Comparison of ENCODE assay signal across 8 cellular contexts in the genomic region with DNA sequence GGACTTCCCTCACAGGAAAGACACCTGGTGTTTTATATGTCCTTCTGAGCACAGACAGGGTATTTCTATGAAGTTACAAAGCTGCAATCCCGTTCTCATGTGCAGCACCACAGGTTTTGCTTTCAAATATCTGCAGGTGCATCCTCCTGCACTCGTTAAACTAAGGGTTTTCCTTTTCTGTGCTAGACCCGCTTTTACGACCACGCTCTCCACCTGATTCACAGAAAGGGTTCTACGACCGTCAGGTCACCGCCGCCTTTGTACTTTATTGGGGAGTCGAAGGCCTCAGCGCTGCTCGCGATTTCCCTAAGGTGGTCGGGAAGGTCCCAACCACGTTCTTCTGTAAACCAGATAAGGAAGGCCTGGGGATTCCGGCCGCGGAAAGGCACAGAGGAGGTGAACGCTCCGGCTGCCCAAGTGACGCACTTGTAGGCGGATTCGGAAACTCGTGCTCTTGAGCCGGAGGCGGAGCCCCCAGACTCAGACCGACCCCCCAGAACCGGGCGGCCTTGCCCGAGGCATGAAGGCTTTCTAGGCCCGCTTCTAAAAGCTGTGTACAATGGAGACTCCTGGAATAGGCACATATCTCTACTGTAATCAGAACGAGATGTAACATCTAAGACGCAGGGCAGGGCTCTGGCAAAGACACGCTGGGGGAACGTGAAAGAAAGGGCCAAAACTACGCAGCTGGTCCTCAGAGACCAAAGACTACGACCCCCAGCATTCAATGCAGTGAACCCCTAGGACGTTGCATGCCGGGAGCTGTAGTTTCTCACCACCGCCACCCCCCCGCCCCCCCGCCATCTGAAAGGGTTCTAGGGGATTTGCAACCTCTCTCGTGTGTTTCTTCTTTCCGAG. TPM values are rescaled to one million over a fixed set of nuclear protein-coding genes. Genes with fewer than 3 reads are reported as not detected.
A peak's percentile ranks its signal among the peaks of the same experiment; 100 is the strongest.
DNase-seq lines count a peak whose midpoint lies in the region; ATAC-seq, FAIRE-seq and TF ChIP-seq lines count a peak whose summit lies in the region.

No MANE protein-coding gene starts in this region.

- no peak for TF ChIP-seq CTCF in GM12865 (IDR thresholded peaks at IDR 0.05; ENCODE audit: insufficient read depth, low read depth, low read length, missing control alignments)
- TF ChIP-seq CTCF in hepatocyte (IDR thresholded peaks at IDR 0.05; ENCODE audit: poor library complexity), result no peak

- ATAC-seq in HG02970 (IDR thresholded peaks at IDR 0.05; ENCODE audit: low FRiP score, unreplicated experiment), result peak; percentile 17

- DNase-seq in GM12865 (ENCODE audit: low read depth) (peak; percentile 94), NCI-H2081 treated with DMSO at 0.1 percent for 48 hours (lab: John Stamatoyannopoulos, UW) (peak; percentile 88), T1000 (lab: John Stamatoyannopoulos, UW) (peak; percentile 90), astrocyte of the hippocampus (ENCODE audit: low read depth, low spot score) (peak; percentile 93), hepatocyte (ENCODE audit: low spot score) (peak; percentile 91), putamen (ENCODE audit: low spot score) (peak; percentile 95), urothelium cell line (ENCODE audit: low spot score) (peak; percentile 81)

- no peaks in the 10 kb centered on the region for H3K36me3 ChIP-seq in hepatocyte (replicated peaks; ENCODE audit: insufficient read depth, low read depth)

- WGBS in hepatocyte (ENCODE audit: low lambda C conversion rate, missing lambda C conversion rate), result 2% methylated on average over 44 of the region's 44 CpGs

- FAIRE-seq in urothelium cell line (lab: Jason Lieb, UNC), result no peak

- H3K4me3 ChIP-seq in GM12865 (ENCODE audit: low read depth, low read length) (peak overlapping the region; percentile 74), hepatocyte (peak overlapping the region; percentile 54)

- peaks cover 41% of the 10 kb centered on the region for H3K79me2 ChIP-seq in hepatocyte

- peaks cover 36% of the 10 kb centered on the region for H4K20me1 ChIP-seq in hepatocyte (ENCODE audit: insufficient read depth, poor library complexity, severe bottlenecking)

- no peaks in the 10 kb centered on the region for H3K9me2 ChIP-seq in hepatocyte (replicated peaks; ENCODE audit: insufficient read depth)

- H3K4me1 ChIP-seq in hepatocyte (ENCODE audit: insufficient read depth), result peaks cover 25% of the 10 kb centered on the region

- H2AFZ ChIP-seq in hepatocyte, result peak overlapping the region; percentile 93

- no peaks in the 10 kb centered on the region for H3K27me3 ChIP-seq in hepatocyte

- peak overlapping the region; percentile 86 for H3K4me2 ChIP-seq in hepatocyte

- no peaks in the 10 kb centered on the region for H3K9me3 ChIP-seq in hepatocyte (ENCODE audit: low read depth)

- peak overlapping the region; percentile 99 for H3K27ac ChIP-seq in hepatocyte

RNA-seq across cellular contexts. Expression of a gene that starts 0.9 kb away (rescaled TPM):
- 1,226 and 1,309 TPM in 2 replicates for total RNA-seq in hepatocyte
- polyA plus RNA-seq in hepatocyte, result 1,289 and 1,449 TPM in 2 replicates

RNA-seq across cellular contexts. Expression of a gene that starts 36.4 kb away (rescaled TPM):
- total RNA-seq in hepatocyte, result 47.9 and 50.1 TPM in 2 replicates
- polyA plus RNA-seq in hepatocyte, result 27.9 and 36.4 TPM in 2 replicates

Comparison
In these comparisons a context has a peak if more than half of its experiments do, and no peak if none do; other contexts are left out.
1. Peak in every context shown above with its lines: DNase-seq, ATAC-seq, H3K4me3 ChIP-seq and H3K27ac ChIP-seq.